Comparison of ENCODE assay signal across 9 cellular contexts in genomic region chr2:163878718-163879117, GRCh38.
DNase-seq lines count a peak whose midpoint lies in the region; ATAC-seq and TF ChIP-seq lines count a peak whose summit lies in the region.
"Had no signal": no experiment of that assay in that cellular context is flagged by ENCODE, and none has a peak within 500 bp of the region (broad histone marks: within the 10 kb centered on the region; RNA-seq: fewer than 3 reads in every experiment).

No MANE protein-coding gene starts in this region.

- DNase-seq in chondrocyte (ENCODE audit: low spot score) (no peak), middle frontal gyrus (ENCODE audit: extremely low spot score, low spot score) (no peak), tibial artery (no peak), GM19240 (ENCODE audit: insufficient read length, low spot score) (no peak)

- peaks cover 7% of the 10 kb centered on the region for H3K9me3 Mint-ChIP-seq in chondrocyte (ENCODE audit: low read depth)

- H3K79me2 ChIP-seq in parathyroid adenoma: no peaks in the 10 kb centered on the region

- TF ChIP-seq CTCF in 22Rv1 (IDR thresholded peaks at IDR 0.05): peak; percentile 59
- peak; percentile 72 for TF ChIP-seq CTCF in chondrocyte (IDR thresholded peaks at IDR 0.05)
- TF ChIP-seq CTCF in parathyroid adenoma (IDR thresholded peaks at IDR 0.05): peak; percentile 48
- peak in 1 of 2 experiments; percentile 23 for TF ChIP-seq CTCF in tibial artery (IDR thresholded peaks at IDR 0.05)

- H3K27me3 ChIP-seq in parathyroid adenoma (ENCODE audit: control insufficient read depth, insufficient read depth, low read length): no peaks in the 10 kb centered on the region
- H3K27me3 ChIP-seq in tibial artery: no peaks in the 10 kb centered on the region

- no peaks in the 10 kb centered on the region for H3K27me3 Mint-ChIP-seq in chondrocyte (ENCODE audit: low read depth)
- H3K27me3 Mint-ChIP-seq: activated naive CD8-positive, alpha-beta T cell had no signal

- H3K36me3 Mint-ChIP-seq in chondrocyte (ENCODE audit: low read depth): no peaks in the 10 kb centered on the region
- H3K36me3 Mint-ChIP-seq: activated naive CD8-positive, alpha-beta T cell had no signal

- H3K9me3 ChIP-seq in parathyroid adenoma (ENCODE audit: control insufficient read depth, low read length) (no peaks in the 10 kb centered on the region), tibial artery (peaks cover 0 to 4% (median 0%) of the 10 kb centered on the region in 3 donors)

- H3K4me3 ChIP-seq in parathyroid adenoma (ENCODE audit: low read depth, low read length): no peak overlapping the region
- no peak overlapping the region for H3K4me3 ChIP-seq in tibial artery

- H2AFZ ChIP-seq in parathyroid adenoma: no peak overlapping the region

- no peak overlapping the region for H3K27ac ChIP-seq in 22Rv1
- H3K27ac ChIP-seq in parathyroid adenoma: no peak overlapping the region
- H3K27ac ChIP-seq in tibial artery: no peak overlapping the region

- H3K27ac Mint-ChIP-seq in chondrocyte (ENCODE audit: unreplicated experiment): no peak overlapping the region
- H3K27ac Mint-ChIP-seq: activated naive CD8-positive, alpha-beta T cell had no signal

- no peak overlapping the region for H3K9ac ChIP-seq in parathyroid adenoma

- TF ChIP-seq EP300 in Ishikawa (IDR thresholded peaks at IDR 0.05; ENCODE audit: borderline replicate concordance): no peak

- peak; percentile 67 for TF ChIP-seq RAD21 in Ishikawa (IDR thresholded peaks at IDR 0.05; ENCODE audit: low read depth)

- H3K4me1 Mint-ChIP-seq in chondrocyte (ENCODE audit: low read depth): peaks cover 31% of the 10 kb centered on the region

- H3K36me3 ChIP-seq in parathyroid adenoma (ENCODE audit: control insufficient read depth, insufficient read depth, low read length) (no peaks in the 10 kb centered on the region), tibial artery (no peaks in the 10 kb centered on the region)

- H3K4me1 ChIP-seq in parathyroid adenoma (no peaks in the 10 kb centered on the region), tibial artery (peaks cover 0 to 21% (median 0%) of the 10 kb centered on the region in 4 donors)

- no peak overlapping the region for H3K4me3 Mint-ChIP-seq in chondrocyte (ENCODE audit: unreplicated experiment)
- H3K4me3 Mint-ChIP-seq: activated naive CD8-positive, alpha-beta T cell had no signal

- no peak overlapping the region for H3K4me2 ChIP-seq in parathyroid adenoma (ENCODE audit: low read length)

- ATAC-seq in GM18520 (IDR thresholded peaks at IDR 0.05; ENCODE audit: unreplicated experiment): peak; percentile 42

- intact Hi-C loops in tibial artery (cut with DNase I; ENCODE audit: low total_unique reads): no loop called here

TF ChIP-seq in Ishikawa, 13 proteins besides CTCF, POLR2A, EP300 and RAD21:
- TF ChIP-seq TCF12 (IDR thresholded peaks at IDR 0.05; ENCODE audit: low read depth): no peak
- no peak for TF ChIP-seq USF1 (IDR thresholded peaks at IDR 0.05)
- TF ChIP-seq TEAD4 (IDR thresholded peaks at IDR 0.05): no peak
- no peak for TF ChIP-seq CREB1 (IDR thresholded peaks at IDR 0.05; ENCODE audit: low read depth)
- no peak for TF ChIP-seq CEBPB (IDR thresholded peaks at IDR 0.05)
